20 cellular contexts compared by ENCODE assay signal in the genomic region with DNA sequence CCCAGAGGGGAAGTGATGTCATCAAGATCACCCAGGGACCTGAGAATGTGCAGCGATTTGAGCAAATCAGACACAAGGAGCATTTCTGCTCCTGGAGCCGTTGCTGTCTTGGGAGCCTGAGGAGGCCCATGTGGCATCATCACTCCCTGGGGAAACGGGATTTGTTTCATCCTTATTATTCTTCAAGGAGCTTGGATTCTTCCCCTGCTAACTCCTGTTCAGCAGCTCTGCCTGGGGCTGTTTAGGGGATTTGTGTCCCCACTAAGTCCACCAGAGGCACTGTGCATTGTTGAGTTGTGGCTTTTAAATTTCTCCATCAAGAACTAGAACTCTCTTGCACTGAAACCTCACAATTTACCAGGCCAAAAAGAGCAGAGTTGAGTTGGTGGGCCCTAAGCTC.
"Had no signal": no experiment of that assay in that cellular context is flagged by ENCODE, and none has a peak within 500 bp of the region (broad histone marks: within the 10 kb centered on the region; RNA-seq: fewer than 3 reads in every experiment).

No MANE protein-coding gene starts in this region.

- H3K9me3 ChIP-seq: right atrium auricular region, thoracic aorta had no signal

- H3K27ac ChIP-seq: right atrium auricular region, thoracic aorta had no signal

- H3K4me3 ChIP-seq: right atrium auricular region, thoracic aorta had no signal

- H3K4me1 Mint-ChIP-seq: activated CD4-positive, alpha-beta T cell treated with anti-CD3 and anti-CD28 coated beads, Interleukin-2, amount 10 ng/mL, durations not matched to agents 7 days and 5 days; activated naive CD4-positive, alpha-beta T cell treated with anti-CD3 and anti-CD28 coated beads, Interleukin-2, amount 10 ng/mL, durations not matched to agents 7 days and 5 days; natural killer cell had no signal

- DNase-seq: activated CD4-positive, alpha-beta T cell treated with anti-CD3 and anti-CD28 coated beads, Interleukin-2, amount 10 ng/mL, durations not matched to agents 7 days and 5 days; activated CD4-positive, CD25-positive, alpha-beta regulatory T cell treated with anti-CD3 and anti-CD28 coated beads, Interleukin-2, amount 50 U/mL, for 72 hours; activated CD8-positive, alpha-beta memory T cell treated with anti-CD3 and anti-CD28 coated beads, Interleukin-2, amount 10 ng/mL, durations not matched to agents 7 days and 5 days; activated CD8-positive, alpha-beta T cell treated with anti-CD3 and anti-CD28 coated beads for 36 hours; activated effector memory CD4-positive, alpha-beta T cell treated with anti-CD3 and anti-CD28 coated beads, Interleukin-2, amount 50 U/mL, for 16 hours; activated naive CD4-positive, alpha-beta T cell treated with anti-CD3 and anti-CD28 coated beads, Interleukin-2, amount 10 ng/mL, durations not matched to agents 7 days and 5 days; activated T-cell treated with anti-CD3 and anti-CD28 coated beads for 4 hours; amygdala; cortex of kidney; effector CD4-positive, alpha-beta T cell; glutamatergic neuron; left ventricle myocardium superior; mammary epithelial cell; midbrain; natural killer cell; stimulated activated CD4-positive, alpha-beta T cell treated with anti-CD3 and anti-CD28 coated beads, Interleukin-4, amount 100 ng/mL, for 24 hours; stimulated activated naive CD4-positive, alpha-beta T cell treated with Interleukin-2 at 50 U/mL for 16 hours had no signal

- H3K36me3 ChIP-seq: right atrium auricular region, thoracic aorta had no signal

- H3K27ac Mint-ChIP-seq: activated CD4-positive, alpha-beta T cell treated with anti-CD3 and anti-CD28 coated beads, Interleukin-2, amount 10 ng/mL, durations not matched to agents 7 days and 5 days; activated CD8-positive, alpha-beta memory T cell treated with anti-CD3 and anti-CD28 coated beads, Interleukin-2, amount 10 ng/mL, durations not matched to agents 7 days and 5 days; activated CD8-positive, alpha-beta T cell treated with anti-CD3 and anti-CD28 coated beads for 36 hours; activated naive CD4-positive, alpha-beta T cell treated with anti-CD3 and anti-CD28 coated beads, Interleukin-2, amount 10 ng/mL, durations not matched to agents 7 days and 5 days; natural killer cell; progenitor cell of endocrine pancreas had no signal

- H3K4me1 ChIP-seq: right atrium auricular region had no signal

- H3K27me3 ChIP-seq: right atrium auricular region had no signal

- H3K4me3 Mint-ChIP-seq: activated CD4-positive, alpha-beta T cell treated with anti-CD3 and anti-CD28 coated beads, Interleukin-2, amount 10 ng/mL, durations not matched to agents 7 days and 5 days; activated CD8-positive, alpha-beta memory T cell treated with anti-CD3 and anti-CD28 coated beads, Interleukin-2, amount 10 ng/mL, durations not matched to agents 7 days and 5 days; activated CD8-positive, alpha-beta T cell treated with anti-CD3 and anti-CD28 coated beads for 36 hours; activated naive CD4-positive, alpha-beta T cell treated with anti-CD3 and anti-CD28 coated beads, Interleukin-2, amount 10 ng/mL, durations not matched to agents 7 days and 5 days; natural killer cell had no signal

- H3K9me3 Mint-ChIP-seq: activated CD4-positive, alpha-beta T cell treated with anti-CD3 and anti-CD28 coated beads, Interleukin-2, amount 10 ng/mL, durations not matched to agents 7 days and 5 days; activated CD8-positive, alpha-beta T cell treated with anti-CD3 and anti-CD28 coated beads for 36 hours; activated naive CD4-positive, alpha-beta T cell treated with anti-CD3 and anti-CD28 coated beads, Interleukin-2, amount 10 ng/mL, durations not matched to agents 7 days and 5 days; natural killer cell had no signal

- H3K36me3 Mint-ChIP-seq: activated CD8-positive, alpha-beta memory T cell treated with anti-CD3 and anti-CD28 coated beads, Interleukin-2, amount 10 ng/mL, durations not matched to agents 7 days and 5 days; activated naive CD4-positive, alpha-beta T cell treated with anti-CD3 and anti-CD28 coated beads, Interleukin-2, amount 10 ng/mL, durations not matched to agents 7 days and 5 days; natural killer cell had no signal

- ATAC-seq: activated CD8-positive, alpha-beta memory T cell treated with anti-CD3 and anti-CD28 coated beads, Interleukin-2, amount 10 ng/mL, durations not matched to agents 7 days and 5 days; activated CD8-positive, alpha-beta T cell treated with anti-CD3 and anti-CD28 coated beads for 36 hours; left ventricle myocardium superior; natural killer cell had no signal
